In the genomic region with DNA sequence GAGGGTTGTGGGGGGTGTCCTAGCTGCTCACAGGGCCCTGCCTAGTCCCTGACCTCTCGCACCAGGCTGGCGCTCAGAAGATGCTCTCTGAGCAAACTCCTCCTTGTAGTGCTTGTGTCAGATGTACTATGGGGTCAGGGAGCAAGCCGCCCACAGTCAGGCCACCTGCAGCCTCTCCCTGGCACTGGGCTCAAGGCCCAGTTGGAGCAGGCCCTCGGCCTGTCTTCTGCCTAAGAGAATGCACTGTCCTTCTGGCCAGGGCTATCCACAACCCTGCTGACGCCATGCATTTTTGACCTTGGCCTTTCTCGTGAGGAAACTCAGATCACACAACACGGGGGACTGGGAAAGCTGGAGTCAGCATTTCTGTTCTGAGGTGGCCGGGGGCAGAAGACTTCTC, we compare ENCODE assay signal across 20 cellular contexts.
DNase-seq lines count a peak whose midpoint lies in the region; ATAC-seq and TF ChIP-seq lines count a peak whose summit lies in the region.
"Had no signal": no experiment of that assay in that cellular context is flagged by ENCODE, and none has a peak within 500 bp of the region (broad histone marks: within the 10 kb centered on the region; RNA-seq: fewer than 3 reads in every experiment).

No MANE protein-coding gene starts in this region.

- H3K9ac ChIP-seq in MM.1S (ENCODE audit: low read length), result no peak overlapping the region
- H3K9ac ChIP-seq: BLaER1 treated with 17β-estradiol and CSF1 and Interleukin-3, amounts not matched to agents 10 nM and 100 nM; GM23248 had no signal

- H3K4me1 ChIP-seq in MM.1S (ENCODE audit: low read length) (peaks cover 45% of the 10 kb centered on the region), lower lobe of right lung (peaks cover 23% of the 10 kb centered on the region)
- H3K4me1 ChIP-seq: A549 had no signal

- ATAC-seq in lower lobe of right lung (peak; percentile 27 to 51), GM21528 (IDR thresholded peaks at IDR 0.05; ENCODE audit: low FRiP score, unreplicated experiment) (no peak)
- ATAC-seq: A549 had no signal

- no peaks in the 10 kb centered on the region for H3K27me3 ChIP-seq in MM.1S (replicated peaks; ENCODE audit: insufficient read depth, low read length)
- no peaks in the 10 kb centered on the region for H3K27me3 ChIP-seq in lower lobe of right lung (ENCODE audit: low read depth)

- H3K27ac ChIP-seq in MM.1S (ENCODE audit: low read length) (peak overlapping the region; percentile 19; the same call in 1 of the 2 replicates), lower lobe of right lung (no peak overlapping the region), caudate nucleus (ENCODE audit: low read depth, low read length) (no peak overlapping the region)
- H3K27ac ChIP-seq: A549; BLaER1 treated with 17β-estradiol and CSF1 and Interleukin-3, amounts not matched to agents 10 nM and 100 nM; GM23248 had no signal

- intact Hi-C loops in lower lobe of right lung (cut with DNase I), result no loop called here

- H4K20me1 ChIP-seq in MM.1S (ENCODE audit: insufficient read depth, low read length), result no peaks in the 10 kb centered on the region

- DNase-seq in MM.1S (no peak), choroid plexus epithelial cell (ENCODE audit: low read depth) (peak; percentile 74), lower lobe of right lung (no peak), smooth muscle cell of the brain vasculature (ENCODE audit: low read depth, low spot score) (peak; percentile 10), caudate nucleus (lab: John Stamatoyannopoulos, UW) (no peak), ecto neural progenitor cell (ENCODE audit: low spot score) (no peak)
- no peak for DNase-seq in activated CD4-positive, alpha-beta T cell treated with anti-CD3 and anti-CD28 coated beads, Interleukin-2, amount 10 ng/mL, durations not matched to agents 7 days and 5 days
- DNase-seq: CD8-positive, alpha-beta memory T cell; DMS79; GM23248; HCEC 1CT; NCI-H1417; NCI-H187 treated with DMSO at 0.1 percent for 48 hours; NCI-H2171 treated with DMSO at 0.1 percent for 48 hours; NCI-H446 treated with DMSO at 0.1 percent for 48 hours; NK-92 treated with Interleukin-12 subunit alpha and Interleukin-12 subunit beta, amount 100 ng/mL, for 24 hours had no signal

- no peak overlapping the region for H2AFZ ChIP-seq in MM.1S (ENCODE audit: low read length)
- H2AFZ ChIP-seq: GM23248 had no signal

- H3K4me2 ChIP-seq in MM.1S (ENCODE audit: low read depth, low read length), result no peak overlapping the region
- H3K4me2 ChIP-seq: A549 had no signal

- H3K36me3 ChIP-seq in MM.1S (replicated peaks; ENCODE audit: insufficient read depth, low read length) (no peaks in the 10 kb centered on the region), lower lobe of right lung (no peaks in the 10 kb centered on the region)
- H3K36me3 ChIP-seq: BLaER1 treated with 17β-estradiol and CSF1 and Interleukin-3, amounts not matched to agents 10 nM and 100 nM had no signal

- H3K36me3 Mint-ChIP-seq in activated CD4-positive, alpha-beta T cell treated with anti-CD3 and anti-CD28 coated beads, Interleukin-2, amount 10 ng/mL, durations not matched to agents 7 days and 5 days (ENCODE audit: low read depth), result no peaks in the 10 kb centered on the region
- H3K36me3 Mint-ChIP-seq: CD8-positive, alpha-beta memory T cell had no signal

- peaks cover 3% of the 10 kb centered on the region; the same call in 1 of the 2 replicates for H3F3A ChIP-seq in MM.1S (ENCODE audit: insufficient read depth, low read length)

- no peak for TF ChIP-seq CTCF in MM.1S (IDR thresholded peaks at IDR 0.05; ENCODE audit: low read length)
- TF ChIP-seq CTCF in choroid plexus epithelial cell (conservative IDR thresholded peaks at IDR 0.05; ENCODE audit: low read depth, low read length), result no peak
- TF ChIP-seq CTCF in lower lobe of right lung (IDR thresholded peaks at IDR 0.05), result no peak

- no peaks in the 10 kb centered on the region for H3K9me3 Mint-ChIP-seq in activated CD4-positive, alpha-beta T cell treated with anti-CD3 and anti-CD28 coated beads, Interleukin-2, amount 10 ng/mL, durations not matched to agents 7 days and 5 days
- H3K9me3 Mint-ChIP-seq: CD8-positive, alpha-beta memory T cell; IgD-negative memory B cell had no signal

- POLR2A ChIA-PET in activated CD4-positive, alpha-beta T cell treated with anti-CD3 and anti-CD28 coated beads, Interleukin-2, amount 10 ng/mL, durations not matched to agents 7 days and 5 days (lab: Charles Lee), result no interaction called here

- H3K79me2 ChIP-seq in MM.1S (ENCODE audit: low read length), result no peaks in the 10 kb centered on the region

- H3K27me3 Mint-ChIP-seq in activated CD4-positive, alpha-beta T cell treated with anti-CD3 and anti-CD28 coated beads, Interleukin-2, amount 10 ng/mL, durations not matched to agents 7 days and 5 days, result peaks cover 17% of the 10 kb centered on the region

- H3K9me2 ChIP-seq in MM.1S (replicated peaks; ENCODE audit: insufficient read depth, low read length), result no peaks in the 10 kb centered on the region

- H3K27ac Mint-ChIP-seq in activated CD4-positive, alpha-beta T cell treated with anti-CD3 and anti-CD28 coated beads, Interleukin-2, amount 10 ng/mL, durations not matched to agents 7 days and 5 days, result no peak overlapping the region
- H3K27ac Mint-ChIP-seq: IgD-negative memory B cell had no signal

- H3K4me3 Mint-ChIP-seq in activated CD4-positive, alpha-beta T cell treated with anti-CD3 and anti-CD28 coated beads, Interleukin-2, amount 10 ng/mL, durations not matched to agents 7 days and 5 days, result no peak overlapping the region
- H3K4me3 Mint-ChIP-seq: IgD-negative memory B cell had no signal

- CTCF ChIA-PET in activated CD4-positive, alpha-beta T cell treated with anti-CD3 and anti-CD28 coated beads, Interleukin-2, amount 10 ng/mL, durations not matched to agents 7 days and 5 days (lab: Charles Lee), result interaction anchor here (1.2 to 1.4 kb wide), 2 partner anchors 28 to 29 kb away, joined by 3 to 4 read pairs; no protein-coding TSS in a partner anchor

- H3K9me3 ChIP-seq in MM.1S (replicated peaks; ENCODE audit: insufficient read depth, low read length) (no peaks in the 10 kb centered on the region), lower lobe of right lung (no peaks in the 10 kb centered on the region)
- H3K9me3 ChIP-seq: A549; BLaER1 treated with 17β-estradiol and CSF1 and Interleukin-3, amounts not matched to agents 10 nM and 100 nM had no signal

- H3K4me1 Mint-ChIP-seq in activated CD4-positive, alpha-beta T cell treated with anti-CD3 and anti-CD28 coated beads, Interleukin-2, amount 10 ng/mL, durations not matched to agents 7 days and 5 days, result peaks cover 43% of the 10 kb centered on the region

- H3K4me3 ChIP-seq in MM.1S (ENCODE audit: low read length) (no peak overlapping the region), choroid plexus epithelial cell (ENCODE audit: low read depth, low read length) (no peak overlapping the region), lower lobe of right lung (no peak overlapping the region)
- H3K4me3 ChIP-seq: A549; BLaER1 treated with 17β-estradiol and CSF1 and Interleukin-3, amounts not matched to agents 10 nM and 100 nM; GM23248 had no signal

Comparison
In these comparisons a context has a peak if more than half of its experiments do, and no peak if none do; other contexts are left out.
1. DNase-seq: peak in choroid plexus epithelial cell (single experiment) and smooth muscle cell of the brain vasculature (single experiment); none in MM.1S (single experiment), lower lobe of right lung (single experiment), activated CD4-positive, alpha-beta T cell treated with anti-CD3 and anti-CD28 coated beads, Interleukin-2, amount 10 ng/mL, durations not matched to agents 7 days and 5 days (single experiment), caudate nucleus (0 of 61) and ecto neural progenitor cell (single experiment).